In genomic region chr14:24838945-24839616, GRCh38 we compare ENCODE assay signal across 17 cellular contexts.
DNase-seq lines count a peak whose midpoint lies in the region; ATAC-seq, FAIRE-seq and TF ChIP-seq lines count a peak whose summit lies in the region.
"Had no signal": no experiment of that assay in that cellular context is flagged by ENCODE, and none has a peak within 500 bp of the region (broad histone marks: within the 10 kb centered on the region; RNA-seq: fewer than 3 reads in every experiment).

No MANE protein-coding gene starts in this region.

- TF ChIP-seq RAD21 in A549 (conservative IDR thresholded peaks at IDR 0.05 in 1 of 2, IDR thresholded peaks at IDR 0.05 in 1 of 2), result no peak

- H3K27me3 Mint-ChIP-seq in osteocyte (ENCODE audit: unreplicated experiment), result no peaks in the 10 kb centered on the region

- 46% methylated on average over 4 of the region's 4 CpGs for WGBS in A549 (ENCODE audit: missing lambda C conversion rate)

- H3K27me3 ChIP-seq in right atrium auricular region, result no peaks in the 10 kb centered on the region
- H3K27me3 ChIP-seq: esophagus squamous epithelium had no signal

- H3K27ac ChIP-seq in A549 (no peak overlapping the region), right atrium auricular region (peak overlapping the region; percentile 17 to 59)
- H3K27ac ChIP-seq: esophagus squamous epithelium had no signal

- no peak for ATAC-seq in A549
- ATAC-seq: natural killer cell, WTC11 had no signal

- H3K4me1 Mint-ChIP-seq in osteocyte (ENCODE audit: unreplicated experiment), result peaks cover 71% of the 10 kb centered on the region
- H3K4me1 Mint-ChIP-seq: CD4-positive, alpha-beta memory T cell; natural killer cell had no signal

- H3K4me3 ChIP-seq in A549 (no peak overlapping the region), right atrium auricular region (no peak overlapping the region)
- H3K4me3 ChIP-seq: esophagus squamous epithelium had no signal

- no peak overlapping the region for H3K4me3 Mint-ChIP-seq in osteocyte (ENCODE audit: unreplicated experiment)
- H3K4me3 Mint-ChIP-seq: CD4-positive, alpha-beta memory T cell; dendritic cell treated with granulocyte-macrophage colony-stimulating factor and Interleukin-4, amounts not matched to agents 40 ng/mL and 50 ng/mL, for 4 days; natural killer cell; WTC11 had no signal

- DNase-seq in A549 (ENCODE audit: low read depth in 1 of 2, low spot score in 1 of 2) (no peak), cerebellum (ENCODE audit: low spot score) (peak; percentile 4), right atrium auricular region (ENCODE audit: low spot score) (no peak), osteocyte (ENCODE audit: extremely low spot score, unreplicated experiment) (no peak), cerebellar nuclear complex (lab: John Stamatoyannopoulos, UW) (no peak), GOT3 (lab: John Stamatoyannopoulos, UW) (no peak)
- no peak for DNase-seq in activated CD8-positive, alpha-beta memory T cell treated with anti-CD3 and anti-CD28 coated beads, Interleukin-2, amount 50 U/mL, for 4 hours
- DNase-seq in activated CD4-positive, alpha-beta T cell treated with anti-CD3 and anti-CD28 coated beads for 1 hour, result no peak
- DNase-seq: activated effector memory CD4-positive, alpha-beta T cell treated with anti-CD3 and anti-CD28 coated beads, Interleukin-2, amount 50 U/mL, for 16 hours; CD4-positive, alpha-beta memory T cell; esophagus squamous epithelium; KBM-7; natural killer cell; stimulated activated CD4-positive, alpha-beta T cell treated with anti-CD3 and anti-CD28 coated beads, Interleukin-4, amount 100 ng/mL, for 24 hours; T-helper 1 cell had no signal

- TF ChIP-seq POLR2A in A549 (IDR thresholded peaks at IDR 0.05; ENCODE audit: low read length), result no peak

- H3K36me3 Mint-ChIP-seq in osteocyte (ENCODE audit: unreplicated experiment), result peaks cover 5% of the 10 kb centered on the region
- H3K36me3 Mint-ChIP-seq: CD4-positive, alpha-beta memory T cell; natural killer cell; WTC11 had no signal

- H3K4me1 ChIP-seq in A549 (peaks cover 7% of the 10 kb centered on the region; the same call in 1 of the 3 replicates), right atrium auricular region (peaks cover 0 to 28% of the 10 kb centered on the region in 2 donors)
- H3K4me1 ChIP-seq: esophagus squamous epithelium had no signal

- peak overlapping the region; percentile 11; the same call in 1 of the 3 replicates for H3K4me2 ChIP-seq in A549

- no peak for TF ChIP-seq EP300 in A549 (IDR thresholded peaks at IDR 0.05)

- no peaks in the 10 kb centered on the region for H3K36me3 ChIP-seq in right atrium auricular region
- H3K36me3 ChIP-seq: esophagus squamous epithelium had no signal

- FAIRE-seq in A549 (lab: Jason Lieb, UNC), result no peak

- CTCF ChIA-PET in A549 (lab: Yijun Ruan, JAX), result interaction anchor here (1.2 to 2.1 kb wide), 2 partner anchors 8 to 33 kb away, joined by 4 to 7 read pairs; no protein-coding TSS in a partner anchor

- TF ChIP-seq CTCF in A549 (IDR thresholded peaks at IDR 0.05) (no peak), right atrium auricular region (IDR thresholded peaks at IDR 0.05) (no peak), osteocyte (IDR thresholded peaks at IDR 0.05) (no peak)

- H3K9me3 ChIP-seq in A549 (no peaks in the 10 kb centered on the region), right atrium auricular region (no peaks in the 10 kb centered on the region)
- H3K9me3 ChIP-seq: esophagus squamous epithelium had no signal

- POLR2A ChIA-PET in A549 (lab: Yijun Ruan, JAX), result no interaction called here

- H3K9me3 Mint-ChIP-seq in osteocyte (ENCODE audit: unreplicated experiment), result peaks cover 6% of the 10 kb centered on the region
- H3K9me3 Mint-ChIP-seq: CD4-positive, alpha-beta memory T cell; dendritic cell treated with granulocyte-macrophage colony-stimulating factor and Interleukin-4, amounts not matched to agents 40 ng/mL and 50 ng/mL, for 4 days; natural killer cell; WTC11 had no signal

- peak overlapping the region; percentile 93 for H3K27ac Mint-ChIP-seq in osteocyte (ENCODE audit: unreplicated experiment)
- H3K27ac Mint-ChIP-seq: CD4-positive, alpha-beta memory T cell; dendritic cell treated with granulocyte-macrophage colony-stimulating factor and Interleukin-4, amounts not matched to agents 40 ng/mL and 50 ng/mL, for 4 days; natural killer cell; WTC11 had no signal

TF ChIP-seq in A549, 52 proteins besides CTCF, POLR2A, EP300 and RAD21:
- TF ChIP-seq HDAC2 (IDR thresholded peaks at IDR 0.05) (no peak), MYC (IDR thresholded peaks at IDR 0.05; ENCODE audit: borderline replicate concordance, low read length) (no peak), MAX (IDR thresholded peaks at IDR 0.05) (no peak), HOXB5 (CRISPR knock-in tag; IDR thresholded peaks at IDR 0.05) (no peak), MAFK (IDR thresholded peaks at IDR 0.05; ENCODE audit: partially characterized antibody) (no peak), EHMT2 (IDR thresholded peaks at IDR 0.05; ENCODE audit: low read depth) (no peak), TP53 (CRISPR knock-in tag; IDR thresholded peaks at IDR 0.05) (no peak), ELK1 (IDR thresholded peaks at IDR 0.05; ENCODE audit: low read depth, low read length) (no peak), EHF (CRISPR knock-in tag; IDR thresholded peaks at IDR 0.05) (no peak), ZFP36 (IDR thresholded peaks at IDR 0.05; ENCODE audit: borderline replicate concordance, partially characterized antibody) (no peak), NPAS2 (CRISPR knock-in tag; IDR thresholded peaks at IDR 0.05; ENCODE audit: borderline replicate concordance) (no peak), CHD2 (IDR thresholded peaks at IDR 0.05; ENCODE audit: low read length, partially characterized antibody) (no peak), KDM5A (IDR thresholded peaks at IDR 0.05) (no peak), FOXS1 (CRISPR knock-in tag; IDR thresholded peaks at IDR 0.05) (no peak), JUNB (IDR thresholded peaks at IDR 0.05) (no peak), E2F6 (IDR thresholded peaks at IDR 0.05; ENCODE audit: borderline replicate concordance, low read depth) (no peak)
TF ChIP-seq in A549: peak in this region for 0.

Comparison
In these comparisons a context has a peak if more than half of its experiments do, and no peak if none do; other contexts are left out.
1. H3K27ac ChIP-seq: peak in right atrium auricular region (2 of 2); none in A549 (0 of 2).